8 cellular contexts compared by ENCODE assay signal in the genomic region with DNA sequence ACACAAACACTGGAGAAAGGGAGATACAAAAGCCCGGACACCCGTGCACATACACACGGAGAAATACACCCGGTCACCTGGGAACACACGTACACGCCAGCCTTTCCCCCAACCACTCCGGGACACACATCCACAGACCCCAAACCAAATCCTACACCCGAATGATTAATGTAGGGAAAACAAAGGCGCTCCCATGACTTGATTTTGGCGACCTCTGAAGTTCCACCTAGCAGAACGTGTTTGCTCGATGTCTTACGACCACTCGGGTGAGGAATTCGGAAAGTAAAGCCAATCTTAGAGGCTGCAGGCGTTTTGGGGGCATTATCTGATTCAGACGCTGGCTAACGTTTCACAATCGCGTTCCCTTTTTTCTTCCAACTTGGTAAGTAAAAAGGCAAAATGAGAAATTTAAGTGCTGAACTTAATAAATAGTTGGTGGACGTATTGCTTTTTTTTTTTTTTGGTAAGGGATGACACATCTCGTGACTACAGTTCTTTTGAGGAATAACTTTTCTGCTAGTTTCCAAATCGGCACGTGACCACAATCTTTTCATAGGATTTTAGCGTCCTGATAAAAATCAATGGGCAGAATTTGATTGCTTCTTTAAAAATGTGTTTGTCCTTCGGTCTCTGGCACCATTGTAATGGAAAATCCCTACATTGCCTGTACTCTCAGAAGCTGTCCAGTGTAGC. TPM values are rescaled to one million over a fixed set of nuclear protein-coding genes. Genes with fewer than 3 reads are reported as not detected.
A peak's percentile ranks its signal among the peaks of the same experiment; 100 is the strongest.
DNase-seq lines count a peak whose midpoint lies in the region; ATAC-seq and TF ChIP-seq lines count a peak whose summit lies in the region.

No MANE protein-coding gene starts in this region.

- peaks cover 8% of the 10 kb centered on the region for H3K36me3 Mint-ChIP-seq in activated T-cell treated with anti-CD3 and anti-CD28 coated beads, Interleukin-2, amount 50 U/mL, for 4 hours (ENCODE audit: insufficient read depth)

- H3K4me3 ChIP-seq in OCI-LY3 (ENCODE audit: low read length) (peak overlapping the region; percentile 99), duodenal mucosa (ENCODE audit: low read depth in 1 of 2, low read length in 2 of 2) (peak overlapping the region; percentile 86 to 91), muscle layer of duodenum (ENCODE audit: low read depth in 1 of 2, low read length in 2 of 2) (peak overlapping the region; percentile 60 to 91)

- peak overlapping the region; percentile 88 for H3K4me3 Mint-ChIP-seq in activated T-cell treated with anti-CD3 and anti-CD28 coated beads, Interleukin-2, amount 50 U/mL, for 4 hours

- peaks cover 58% of the 10 kb centered on the region for H3K79me2 ChIP-seq in OCI-LY3 (ENCODE audit: low read length)

- ATAC-seq in activated T-cell treated with anti-CD3 and anti-CD28 coated beads, Interleukin-2, amount 50 U/mL, for 4 hours: no peak
- no peak for ATAC-seq in GM21515 (IDR thresholded peaks at IDR 0.05; ENCODE audit: unreplicated experiment)

- peaks cover 32% of the 10 kb centered on the region for H4K20me1 ChIP-seq in OCI-LY3 (ENCODE audit: insufficient read depth, low read length)

- H3K9me3 Mint-ChIP-seq in activated T-cell treated with anti-CD3 and anti-CD28 coated beads, Interleukin-2, amount 50 U/mL, for 4 hours: no peaks in the 10 kb centered on the region

- no peaks in the 10 kb centered on the region for H3K27me3 ChIP-seq in OCI-LY3 (ENCODE audit: low read depth, low read length)
- H3K27me3 ChIP-seq in duodenal mucosa (ENCODE audit: control insufficient read depth in 1 of 2, insufficient read depth in 2 of 2, low read length in 2 of 2): no peaks in the 10 kb centered on the region
- no peaks in the 10 kb centered on the region for H3K27me3 ChIP-seq in muscle layer of duodenum (ENCODE audit: low read depth, low read length)

- peak overlapping the region; percentile 98 for H3K4me2 ChIP-seq in OCI-LY3 (ENCODE audit: low read length)

- peak overlapping the region; percentile 92 for H3K9ac ChIP-seq in OCI-LY3 (ENCODE audit: low read length)
- H3K9ac ChIP-seq in duodenal mucosa (ENCODE audit: low read depth in 1 of 2, low read length in 2 of 2): peak overlapping the region; percentile 74 to 99

- peaks cover 2% of the 10 kb centered on the region for H3K36me3 ChIP-seq in OCI-LY3 (replicated peaks; ENCODE audit: low read depth, low read length)
- H3K36me3 ChIP-seq in duodenal mucosa (ENCODE audit: control insufficient read depth in 1 of 2, insufficient read depth in 2 of 2, low read length in 2 of 2): no peaks in the 10 kb centered on the region
- H3K36me3 ChIP-seq in muscle layer of duodenum (ENCODE audit: control insufficient read depth in 1 of 2, insufficient read depth in 2 of 2, low read length in 2 of 2): no peaks in the 10 kb centered on the region

- peaks cover 70% of the 10 kb centered on the region for H3K4me1 ChIP-seq in OCI-LY3 (ENCODE audit: low read length)
- H3K4me1 ChIP-seq in duodenal mucosa (ENCODE audit: control insufficient read depth in 1 of 2, insufficient read depth in 2 of 2, low read length in 2 of 2): peaks cover 13 to 29% of the 10 kb centered on the region in 2 donors
- peaks cover 5 to 28% of the 10 kb centered on the region in 2 donors for H3K4me1 ChIP-seq in muscle layer of duodenum (ENCODE audit: control insufficient read depth in 1 of 2, insufficient read depth in 2 of 2, low read length in 2 of 2)

- no peak for TF ChIP-seq CTCF in OCI-LY3 (IDR thresholded peaks at IDR 0.05; ENCODE audit: low read depth, low read length)

- H3K27ac ChIP-seq in OCI-LY3 (ENCODE audit: low read length) (peak overlapping the region; percentile 67), duodenal mucosa (ENCODE audit: low read depth, low read length) (peak overlapping the region; percentile 95), muscle layer of duodenum (ENCODE audit: low read length) (peak overlapping the region; percentile 96)

- no peak for DNase-seq in activated T-cell treated with anti-CD3 and anti-CD28 coated beads, Interleukin-2, amount 50 U/mL, for 4 hours
- no peak for DNase-seq in activated T-cell treated with anti-CD3 and anti-CD28 coated beads, Interleukin-2, amount 50 U/mL, for 48 hours
- DNase-seq in T1000 (lab: John Stamatoyannopoulos, UW) (no peak), NCI-H187 (lab: John Stamatoyannopoulos, UW) (no peak)

- peak overlapping the region; percentile 36; the same call in 1 of the 2 replicates for H2AFZ ChIP-seq in OCI-LY3 (ENCODE audit: low read depth, low read length)

- H3K4me1 Mint-ChIP-seq in activated T-cell treated with anti-CD3 and anti-CD28 coated beads, Interleukin-2, amount 50 U/mL, for 4 hours (ENCODE audit: low read depth): peaks cover 66% of the 10 kb centered on the region

- no peaks in the 10 kb centered on the region for H3K27me3 Mint-ChIP-seq in activated T-cell treated with anti-CD3 and anti-CD28 coated beads, Interleukin-2, amount 50 U/mL, for 4 hours (ENCODE audit: low read depth)

- no peaks in the 10 kb centered on the region for H3K9me3 ChIP-seq in OCI-LY3 (ENCODE audit: insufficient read depth, low read length)
- no peaks in the 10 kb centered on the region for H3K9me3 ChIP-seq in duodenal mucosa (ENCODE audit: control insufficient read depth in 1 of 2, low read length in 2 of 2)
- no peaks in the 10 kb centered on the region for H3K9me3 ChIP-seq in muscle layer of duodenum (ENCODE audit: control insufficient read depth in 1 of 2, low read length in 2 of 2)

RNA-seq across cellular contexts. Expression of a gene that starts 0.7 kb away (rescaled TPM):
- total RNA-seq in activated T-cell treated with anti-CD3 and anti-CD28 coated beads, Interleukin-2, amount 50 U/mL, for 4 hours: 10 to 100 TPM; 11.8 to 17.8 (median 17.3) TPM

RNA-seq across cellular contexts. Expression of a gene that starts 36.7 kb away (rescaled TPM):
- total RNA-seq in activated T-cell treated with anti-CD3 and anti-CD28 coated beads, Interleukin-2, amount 50 U/mL, for 4 hours: 1 to 10 TPM; 1.4 to 2.2 (median 1.4) TPM

RNA-seq across cellular contexts. Expression of a gene that starts 44.8 kb away (rescaled TPM):
- 10 to 100 TPM; 11.7 to 19.9 (median 15.8) TPM for total RNA-seq in activated T-cell treated with anti-CD3 and anti-CD28 coated beads, Interleukin-2, amount 50 U/mL, for 4 hours

RNA-seq across cellular contexts. Expression of a gene that starts 44.9 kb away (rescaled TPM):
- total RNA-seq in activated T-cell treated with anti-CD3 and anti-CD28 coated beads, Interleukin-2, amount 50 U/mL, for 4 hours: 10 to 100 TPM; 20.0 to 26.8 (median 20.1) TPM
